26 cellular contexts compared by ENCODE assay signal in genomic region chr20:34585019-34585418, GRCh38. TPM values are rescaled to one million over a fixed set of nuclear protein-coding genes. Genes with fewer than 3 reads are reported as not detected.
"Had no signal": no experiment of that assay in that cellular context is flagged by ENCODE, and none has a peak within 500 bp of the region (broad histone marks: within the 10 kb centered on the region; RNA-seq: fewer than 3 reads in every experiment).

No MANE protein-coding gene starts in this region.

- H3K4me1 ChIP-seq: body of pancreas had no signal

- H3K27me3 Mint-ChIP-seq: activated CD8-positive, alpha-beta T cell treated with anti-CD3 and anti-CD28 coated beads for 36 hours; activated naive CD8-positive, alpha-beta T cell treated with anti-CD3 and anti-CD28 coated beads, Interleukin-2, amount 50 U/mL, for 24 hours had no signal

- H3K27ac Mint-ChIP-seq: activated CD8-positive, alpha-beta T cell treated with anti-CD3 and anti-CD28 coated beads for 36 hours; activated naive CD8-positive, alpha-beta T cell treated with anti-CD3 and anti-CD28 coated beads, Interleukin-2, amount 50 U/mL, for 24 hours had no signal

- H3K27me3 ChIP-seq: ascending aorta, body of pancreas had no signal

- H3K27ac ChIP-seq: ascending aorta, body of pancreas, SK-N-MC, VCaP had no signal

- H3K4me3 Mint-ChIP-seq: activated CD8-positive, alpha-beta T cell treated with anti-CD3 and anti-CD28 coated beads for 36 hours; activated naive CD8-positive, alpha-beta T cell treated with anti-CD3 and anti-CD28 coated beads, Interleukin-2, amount 50 U/mL, for 24 hours; activated T-cell treated with anti-CD3 and anti-CD28 coated beads, Interleukin-2, amount 50 U/mL, for 4 hours had no signal

- ATAC-seq: activated CD8-positive, alpha-beta T cell treated with anti-CD3 and anti-CD28 coated beads for 36 hours; activated naive CD4-positive, alpha-beta T cell treated with anti-CD3 and anti-CD28 coated beads, Interleukin-2, amount 50 U/mL, for 72 hours; activated naive CD8-positive, alpha-beta T cell treated with anti-CD3 and anti-CD28 coated beads, Interleukin-2, amount 50 U/mL, for 24 hours; activated T-cell treated with anti-CD3 and anti-CD28 coated beads, Interleukin-2, amount 50 U/mL, for 4 hours; body of pancreas; K562; Right ventricle myocardium inferior had no signal

- H3K9me3 Mint-ChIP-seq: activated CD8-positive, alpha-beta T cell treated with anti-CD3 and anti-CD28 coated beads for 36 hours; activated naive CD4-positive, alpha-beta T cell treated with anti-CD3 and anti-CD28 coated beads, Interleukin-2, amount 50 U/mL, for 72 hours; activated naive CD8-positive, alpha-beta T cell treated with anti-CD3 and anti-CD28 coated beads, Interleukin-2, amount 50 U/mL, for 24 hours; activated T-cell treated with anti-CD3 and anti-CD28 coated beads, Interleukin-2, amount 50 U/mL, for 4 hours; activated T-helper 2 cell treated with anti-CD3 and anti-CD28 coated beads, Interferon-gamma antibody, Interleukin-2, Interleukin-4, amounts not matched to agents 10 μg/mL and 5 μg/mL and 100 μg/mL, durations not matched to agents 14 hours and 24 hours and 36 hours had no signal

- DNase-seq: activated CD4-positive, alpha-beta T cell treated with anti-CD3 and anti-CD28 coated beads, Interleukin-2, amount 50 U/mL, for 1 hour; activated CD4-positive, CD25-positive, alpha-beta regulatory T cell; activated CD8-positive, alpha-beta T cell treated with anti-CD3 and anti-CD28 coated beads for 36 hours; activated naive CD8-positive, alpha-beta T cell treated with anti-CD3 and anti-CD28 coated beads, Interleukin-2, amount 50 U/mL, for 24 hours; activated T-cell treated with anti-CD3 and anti-CD28 coated beads, Interleukin-2, amount 50 U/mL, for 4 hours; amniotic stem cell; body of pancreas; Karpas-422; MM.1S; NCI-H1105; NCI-H1436; NCI-H1694 treated with DMSO at 0.1 percent for 48 hours; NCI-H2029 treated with DMSO at 0.1 percent for 48 hours; NCI-H345; NCI-H510A; NCI-H526 treated with DMSO at 0.1 percent for 48 hours; NCI-H82; T-helper 1 cell had no signal

- H3K9me3 ChIP-seq: ascending aorta, body of pancreas had no signal

- H3K4me3 ChIP-seq: ascending aorta, body of pancreas, K562, SK-N-MC had no signal

RNA-seq across cellular contexts. Expression of gene MAP1LC3A, which starts 26.5 kb away (rescaled TPM):
- total RNA-seq: OCI-LY7 had no signal
- polyA plus RNA-seq: K562 had no signal
